ENCODE assay signal across 8 cellular contexts in genomic region chr14:91114079-91115065, GRCh38. TPM values are rescaled to one million over a fixed set of nuclear protein-coding genes. Genes with fewer than 3 reads are reported as not detected.
DNase-seq lines count a peak whose midpoint lies in the region; ATAC-seq and TF ChIP-seq lines count a peak whose summit lies in the region.

No MANE protein-coding gene starts in this region.

- H3K27me3 ChIP-seq in AG04450 (ENCODE audit: control insufficient read depth, insufficient read depth, low read length) (no peaks in the 10 kb centered on the region), duodenal mucosa (ENCODE audit: control insufficient read depth in 1 of 2, insufficient read depth in 2 of 2, low read length in 2 of 2) (no peaks in the 10 kb centered on the region)

- H3K36me3 ChIP-seq in duodenal mucosa (ENCODE audit: control insufficient read depth in 1 of 2, insufficient read depth in 2 of 2, low read length in 2 of 2) = peaks cover 3 to 4% of the 10 kb centered on the region in 2 donors

- no peak for TF ChIP-seq POLR2A in lower leg skin (IDR thresholded peaks at IDR 0.05)

- peak overlapping the region; percentile 73 for H3K4me3 ChIP-seq in AG04450 (ENCODE audit: low read depth, low read length)
- peak overlapping the region; percentile 82 to 84 for H3K4me3 ChIP-seq in duodenal mucosa (ENCODE audit: low read depth in 1 of 2, low read length in 2 of 2)
- peak overlapping the region; percentile 48 for H3K4me3 ChIP-seq in lower leg skin (ENCODE audit: low read depth, poor library complexity, severe bottlenecking)

- H3K9me3 ChIP-seq in AG04450 (ENCODE audit: control insufficient read depth, insufficient read depth, low read length) = peaks cover 3% of the 10 kb centered on the region; the same call in 1 of the 2 replicates
- no peaks in the 10 kb centered on the region for H3K9me3 ChIP-seq in duodenal mucosa (ENCODE audit: control insufficient read depth in 1 of 2, low read length in 2 of 2)

- POLR2A ChIA-PET in AG04450 (lab: Yijun Ruan, JAX) = interaction anchor here (0.7 to 1.6 kb wide), 5 partner anchors 9 to 63 kb away, joined by 3 to 10 read pairs (median 3); partner anchors contain the start of gene RPS6KA5

- intact Hi-C loops in lower leg skin (cut with DNase I; ENCODE audit: low total_unique reads) = no loop called here

- peak overlapping the region; percentile 96 to 99 for H3K9ac ChIP-seq in duodenal mucosa (ENCODE audit: low read depth in 1 of 2, low read length in 2 of 2)

- CTCF ChIA-PET in AG04450 (lab: Charles Lee) = interaction anchor here (0.6 to 2.7 kb wide), 6 partner anchors 25 to 61 kb away, joined by 3 to 10 read pairs (median 4); partner anchors contain the start of gene RPS6KA5

- ATAC-seq in GM18867 (IDR thresholded peaks at IDR 0.05; ENCODE audit: unreplicated experiment) (peak; percentile 70), HG03066 (IDR thresholded peaks at IDR 0.05; ENCODE audit: low read depth, unreplicated experiment) (peak; percentile 70)

- H3K27ac ChIP-seq in AG04450 (ENCODE audit: low read depth, low read length) = peak overlapping the region; percentile 61
- peak overlapping the region; percentile 98 for H3K27ac ChIP-seq in duodenal mucosa (ENCODE audit: low read depth, low read length)

- TF ChIP-seq CTCF in AG04450 (IDR thresholded peaks at IDR 0.05; ENCODE audit: low read depth, low read length) = no peak
- no peak for TF ChIP-seq CTCF in lower leg skin (IDR thresholded peaks at IDR 0.05)

- DNase-seq in AG04450 (ENCODE audit: low read depth, low spot score) (no peak), NCI-H460 (ENCODE audit: extremely low read depth, low read depth) (peak; percentile 23), lower leg skin (ENCODE audit: low spot score in 2 of 2) (peak; percentile 79 to 95)
- peak; percentile 44 to 69 for DNase-seq in activated CD4-positive, alpha-beta T cell treated with anti-CD3 and anti-CD28 coated beads, Interleukin-2, amount 50 U/mL, for 24 hours (ENCODE audit: low read depth in 1 of 2, low spot score in 1 of 2)
- DNase-seq in stimulated activated CD4-positive, alpha-beta T cell treated with anti-CD3 and anti-CD28 coated beads, Interleukin-4, amount 100 ng/mL, for 4 hours = peak; percentile 51 to 73

- H3K4me1 ChIP-seq in duodenal mucosa (ENCODE audit: control insufficient read depth in 1 of 2, insufficient read depth in 2 of 2, low read length in 2 of 2) = peaks cover 45 to 49% of the 10 kb centered on the region in 2 donors

- 2% methylated on average over 18 of the region's 18 CpGs for WGBS in lower leg skin, 2 donors

RNA-seq across cellular contexts. Expression of gene DGLUCY, which starts 0.5 kb away (rescaled TPM):
- 22.1 and 24.1 TPM in 2 replicates for polyA plus RNA-seq in AG04450 (2011; rRNA removed)
- 36.1 and 36.5 TPM in 2 replicates for polyA minus RNA-seq in AG04450 (2011; rRNA and poly(A)+ RNA removed)
- 3.9 and 8.3 TPM in 2 replicates for total RNA-seq in NCI-H460 (2014; rRNA removed; shearing (Covaris generic))
- polyA plus RNA-seq in NCI-H460 (2014; cell fraction: nucleus; rRNA removed) = 22.0 and 24.6 TPM in 2 replicates
- 10 to 100 TPM; 27.8 to 65.0 (median 61.3) TPM for total RNA-seq in lower leg skin

RNA-seq across cellular contexts. Expression of gene RPS6KA5, which starts 53.9 kb away (rescaled TPM):
- 1.1 and 1.5 TPM in 2 replicates for polyA plus RNA-seq in AG04450 (2011; rRNA removed)
- 0.78 and 1.3 TPM in 2 replicates for polyA minus RNA-seq in AG04450 (2011; rRNA and poly(A)+ RNA removed)
- 4.6 TPM in 2 replicates for total RNA-seq in NCI-H460 (2014; rRNA removed; shearing (Covaris generic))
- polyA plus RNA-seq in NCI-H460 (2014; cell fraction: nucleus; rRNA removed) = 3.5 and 3.6 TPM in 2 replicates
- total RNA-seq in lower leg skin = 10 to 100 TPM in 2 of 4 donors, 1 to 10 TPM in 2; 8.2 to 13.6 (median 10.2) TPM
